In the genomic region with DNA sequence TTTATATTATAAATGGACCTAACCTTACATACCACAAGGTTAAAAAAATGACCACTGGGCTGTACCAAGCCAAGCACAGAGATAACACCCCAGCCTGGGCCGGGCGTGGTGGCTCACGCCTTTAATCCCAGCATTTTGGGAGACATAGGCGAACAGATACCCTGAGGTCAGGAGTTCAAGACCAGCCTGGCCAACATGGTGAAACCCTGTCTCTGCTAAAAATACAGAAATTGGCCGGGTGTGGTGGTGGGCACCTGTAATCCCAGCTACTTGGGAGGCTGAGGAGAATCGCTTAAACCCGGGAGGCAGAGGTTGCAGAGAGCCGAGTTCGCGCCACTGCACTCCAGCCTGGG, we compare ENCODE assay signal across 8 cellular contexts. TPM values are rescaled to one million over a fixed set of nuclear protein-coding genes. Genes with fewer than 3 reads are reported as not detected.
DNase-seq lines count a peak whose midpoint lies in the region; ATAC-seq and TF ChIP-seq lines count a peak whose summit lies in the region.
"Not testable (repeated sequence)": the region's sequence is repeated elsewhere in the genome, so short reads cannot be mapped to it uniquely, and the experiment has no call there.

No MANE protein-coding gene starts in this region.

- not testable (repeated sequence) for TF ChIP-seq CTCF in Caco-2 (IDR thresholded peaks at IDR 0.05; ENCODE audit: insufficient read depth in 1 of 2, low read depth in 1 of 2, low read length in 1 of 2, severe bottlenecking in 1 of 2, unreplicated experiment in 1 of 2); NB4 (IDR thresholded peaks at IDR 0.05; ENCODE audit: low read depth, low read length); glutamatergic neuron (IDR thresholded peaks at IDR 0.05; ENCODE audit: partially characterized antibody, unreplicated experiment); sigmoid colon (IDR thresholded peaks at IDR 0.05); upper lobe of right lung (IDR thresholded peaks at IDR 0.05)

- H3K36me3 Mint-ChIP-seq in Caco-2 (ENCODE audit: insufficient read depth, unreplicated experiment) (peaks cover 47% of the 10 kb centered on the region), glutamatergic neuron (ENCODE audit: unreplicated experiment) (peaks cover 10% of the 10 kb centered on the region)
- peaks cover 61% of the 10 kb centered on the region for H3K36me3 Mint-ChIP-seq in activated T-cell treated with anti-CD3 and anti-CD28 coated beads, Interleukin-2, amount 50 U/mL, for 24 hours (ENCODE audit: low read depth)

- H3K27me3 Mint-ChIP-seq in Caco-2 (ENCODE audit: insufficient read depth, unreplicated experiment); activated T-cell treated with anti-CD3 and anti-CD28 coated beads, Interleukin-2, amount 50 U/mL, for 24 hours; glutamatergic neuron (ENCODE audit: unreplicated experiment): not testable (repeated sequence)

- TF ChIP-seq POLR2A in NB4 (IDR thresholded peaks at IDR 0.05; ENCODE audit: extremely low read depth, insufficient read length); sigmoid colon (IDR thresholded peaks at IDR 0.05): not testable (repeated sequence)

- H3K9me3 ChIP-seq in Caco-2, result peaks cover 25% of the 10 kb centered on the region
- H3K9me3 ChIP-seq in mononuclear cell (ENCODE audit: low read depth, low read length), result peaks cover 11% of the 10 kb centered on the region
- not testable (repeated sequence) for H3K9me3 ChIP-seq in sigmoid colon, upper lobe of right lung

- H3K27ac Mint-ChIP-seq in Caco-2 (ENCODE audit: unreplicated experiment), result peak overlapping the region; percentile 100
- H3K27ac Mint-ChIP-seq in activated T-cell treated with anti-CD3 and anti-CD28 coated beads, Interleukin-2, amount 50 U/mL, for 24 hours, result peak overlapping the region; percentile 98
- H3K27ac Mint-ChIP-seq in glutamatergic neuron (ENCODE audit: unreplicated experiment), result peak overlapping the region; percentile 99

- not testable (repeated sequence) for H3K27me3 ChIP-seq in Caco-2 (replicated peaks; ENCODE audit: control insufficient read depth, insufficient read depth, low read length); mononuclear cell (ENCODE audit: insufficient read depth, low read length); sigmoid colon; upper lobe of right lung

- not testable (repeated sequence) for TF ChIP-seq EP300 in sigmoid colon (IDR thresholded peaks at IDR 0.05)

- H3K27ac ChIP-seq in caudate nucleus (ENCODE audit: low read depth, low read length) (peak overlapping the region; percentile 91), sigmoid colon (peak overlapping the region; percentile 88 to 90 (median 89)), upper lobe of right lung (peak overlapping the region; percentile 82)

- H3K4me1 ChIP-seq in Caco-2, result not testable (repeated sequence)
- peaks cover 36% of the 10 kb centered on the region for H3K4me1 ChIP-seq in mononuclear cell (ENCODE audit: insufficient read depth, low read length)
- peaks cover 0 to 13% (median 11%) of the 10 kb centered on the region in 4 donors for H3K4me1 ChIP-seq in sigmoid colon
- H3K4me1 ChIP-seq in upper lobe of right lung, result peaks cover 16% of the 10 kb centered on the region

- intact Hi-C loops in Caco-2 (cut with micrococcal nuclease; ENCODE audit: unreplicated experiment) (loop anchor here (1.0 kb wide), 1 partner anchor 213 kb away; the partner anchor contains the start of gene ZNF141), sigmoid colon (cut with DNase I) (loop anchor here (5.0 kb wide), 2 partner anchors 118 to 213 kb away; partner anchors contain the start of gene ZNF141)
- intact Hi-C loops in upper lobe of right lung (cut with DNase I), result not testable (repeated sequence)

- not testable (repeated sequence) for H3K9me3 Mint-ChIP-seq in Caco-2 (ENCODE audit: unreplicated experiment); glutamatergic neuron (ENCODE audit: unreplicated experiment)
- peaks cover 32% of the 10 kb centered on the region for H3K9me3 Mint-ChIP-seq in activated T-cell treated with anti-CD3 and anti-CD28 coated beads, Interleukin-2, amount 50 U/mL, for 24 hours

- not testable (repeated sequence) for BruUV-seq in Caco-2 (replicated peaks; lab: Mats Ljungman, UMichigan)

- not testable (repeated sequence) for DNase-seq in Caco-2; NB4 (ENCODE audit: low read depth); activated T-cell treated with anti-CD3 and anti-CD28 coated beads, Interleukin-2, amount 50 U/mL, for 24 hours; caudate nucleus (lab: John Stamatoyannopoulos, UW); glutamatergic neuron; sigmoid colon; upper lobe of right lung

- H3K4me3 Mint-ChIP-seq in Caco-2 (ENCODE audit: unreplicated experiment) (peak overlapping the region; percentile 99), glutamatergic neuron (ENCODE audit: unreplicated experiment) (peak overlapping the region; percentile 99)
- peak overlapping the region; percentile 94 for H3K4me3 Mint-ChIP-seq in activated T-cell treated with anti-CD3 and anti-CD28 coated beads, Interleukin-2, amount 50 U/mL, for 24 hours

- H3K36me3 ChIP-seq in Caco-2 (ENCODE audit: control insufficient read depth, insufficient read depth, low read length); upper lobe of right lung: not testable (repeated sequence)
- peaks cover 0 to 25% (median 11%) of the 10 kb centered on the region in 4 donors for H3K36me3 ChIP-seq in sigmoid colon

- H3K4me3 ChIP-seq in Caco-2 (ENCODE audit: low read depth, low read length), result peak overlapping the region; percentile 21
- peak overlapping the region; percentile 90 for H3K4me3 ChIP-seq in NB4 (ENCODE audit: low read depth, low read length)
- peak overlapping the region; percentile 72 for H3K4me3 ChIP-seq in mononuclear cell (ENCODE audit: low read length)
- peak overlapping the region in 3 of 4 donors; percentile 71 to 85 (median 79) for H3K4me3 ChIP-seq in sigmoid colon
- peak overlapping the region; percentile 71 for H3K4me3 ChIP-seq in upper lobe of right lung

- not testable (repeated sequence) for ATAC-seq in upper lobe of right lung

- POLR2A ChIA-PET in Caco-2 (lab: Charles Lee), result interaction anchor here (0.5 to 1.1 kb wide), 2 partner anchors 214 to 341 kb away, joined by 3 to 4 read pairs; no protein-coding TSS in a partner anchor

- not testable (repeated sequence) for H3K4me1 Mint-ChIP-seq in Caco-2 (ENCODE audit: low read depth, unreplicated experiment); glutamatergic neuron (ENCODE audit: low read depth, unreplicated experiment)
- peaks cover 27% of the 10 kb centered on the region for H3K4me1 Mint-ChIP-seq in activated T-cell treated with anti-CD3 and anti-CD28 coated beads, Interleukin-2, amount 50 U/mL, for 24 hours (ENCODE audit: low read depth)

- CTCF ChIA-PET in Caco-2 (lab: Charles Lee), result not testable (repeated sequence)

- WGBS in sigmoid colon, 2 donors, result 44 to 50% methylated on average over 10 of the region's 10 CpGs

RNA-seq across cellular contexts. Expression of gene ZNF718, which starts 0.4 kb away (rescaled TPM):
- total RNA-seq in Caco-2 (2022) (13.0 and 13.2 TPM in 2 replicates), glutamatergic neuron (ENCODE audit: unreplicated experiment) (10.7 TPM), mononuclear cell (5.5 TPM), sigmoid colon (10 to 100 TPM in 1 of 4 donors, 1 to 10 TPM in 3; 7.7 to 13.2 (median 8.6) TPM), upper lobe of right lung (9.1 TPM)
- 1 to 10 TPM; 1.2 to 2.1 (median 1.4) TPM for polyA plus RNA-seq in sigmoid colon

Comparison
In these comparisons a context has a peak if more than half of its experiments do, and no peak if none do; other contexts are left out.
1. H3K4me3 ChIP-seq: peak in every context shown above with its lines; median percentile 90 in NB4; 79 in sigmoid colon; 72 in mononuclear cell; 71 in upper lobe of right lung; 21 in Caco-2.